13 cellular contexts compared by ENCODE assay signal in genomic region chr21:43194303-43195130, GRCh38. TPM values are rescaled to one million over a fixed set of nuclear protein-coding genes. Genes with fewer than 3 reads are reported as not detected.
DNase-seq lines count a peak whose midpoint lies in the region; ATAC-seq and TF ChIP-seq lines count a peak whose summit lies in the region.
"Had no signal": no experiment of that assay in that cellular context is flagged by ENCODE, and none has a peak within 500 bp of the region (broad histone marks: within the 10 kb centered on the region; RNA-seq: fewer than 3 reads in every experiment).

No MANE protein-coding gene starts in this region.

- H4K20me1 ChIP-seq in mammary epithelial cell (ENCODE audit: insufficient read depth, low read length): no peaks in the 10 kb centered on the region

- H3K4me3 ChIP-seq in mammary epithelial cell (replicated peaks in 1 of 3; ENCODE audit: insufficient read depth in 1 of 3, low read depth in 2 of 3, low read length in 3 of 3) (no peak overlapping the region), mesodermal cell (ENCODE audit: extremely low read depth, insufficient read depth, low read length, poor library complexity, severe bottlenecking) (no peak overlapping the region), tibial nerve (no peak overlapping the region)

- TF ChIP-seq EP300 in tibial nerve (IDR thresholded peaks at IDR 0.05): no peak

- peaks cover 3% of the 10 kb centered on the region for H3K79me2 ChIP-seq in mammary epithelial cell (ENCODE audit: insufficient read depth, low read length)

- BruUV-seq in mammary epithelial cell (replicated peaks; lab: Mats Ljungman, UMichigan): no TSS peak

- H3K4me1 ChIP-seq in mammary epithelial cell (ENCODE audit: insufficient read depth, low read length) (peaks cover 57% of the 10 kb centered on the region), mesodermal cell (ENCODE audit: control insufficient read depth, insufficient read depth, low read length, poor library complexity, severe bottlenecking) (peaks cover 26% of the 10 kb centered on the region), tibial nerve (peaks cover 0 to 44% (median 10%) of the 10 kb centered on the region in 4 donors)

- DNase-seq in activated T-cell treated with anti-CD3 and anti-CD28 coated beads, Interleukin-2, amount 50 U/mL, for 48 hours: peak; percentile 9 to 11
- DNase-seq in activated T-cell treated with anti-CD3 and anti-CD28 coated beads, Interleukin-2, amount 50 U/mL, for 1 hour: no peak
- no peak for DNase-seq in mammary epithelial cell
- DNase-seq in tibial nerve (ENCODE audit: low spot score in 2 of 2): peak; percentile 4 to 9
- DNase-seq: NCI-H82; stimulated activated CD4-positive, alpha-beta T cell treated with anti-CD3 and anti-CD28 coated beads, Interleukin-4, amount 100 ng/mL, for 24 hours; T-helper 2 cell had no signal

- CTCF ChIA-PET in mammary epithelial cell (lab: Charles Lee; ENCODE audit: low non-redundant PET): no interaction called here

- ATAC-seq in HG03439 (IDR thresholded peaks at IDR 0.05; ENCODE audit: unreplicated experiment) (no peak), HG03521 (IDR thresholded peaks at IDR 0.05; ENCODE audit: unreplicated experiment) (no peak), GM21717 (IDR thresholded peaks at IDR 0.05; ENCODE audit: unreplicated experiment) (no peak)

- peak overlapping the region; percentile 61 for H3K4me2 ChIP-seq in mammary epithelial cell (ENCODE audit: insufficient read depth, low read depth, low read length)

- no peaks in the 10 kb centered on the region for H3K9me3 ChIP-seq in mammary epithelial cell (replicated peaks; ENCODE audit: insufficient read depth, low read length)
- peaks cover 8% of the 10 kb centered on the region for H3K9me3 ChIP-seq in mesodermal cell (ENCODE audit: control insufficient read depth, low read length)
- H3K9me3 ChIP-seq in tibial nerve: peaks cover 0 to 16% (median 2%) of the 10 kb centered on the region in 4 donors

- intact Hi-C loops in mammary epithelial cell (cut with micrococcal nuclease): no loop called here

- H3K36me3 ChIP-seq in mammary epithelial cell (ENCODE audit: insufficient read depth, low read length): no peaks in the 10 kb centered on the region
- no peaks in the 10 kb centered on the region for H3K36me3 ChIP-seq in mesodermal cell (ENCODE audit: control insufficient read depth, insufficient read depth, low read length)
- no peaks in the 10 kb centered on the region for H3K36me3 ChIP-seq in tibial nerve

- TF ChIP-seq POLR2A in tibial nerve (IDR thresholded peaks at IDR 0.05): no peak

- in situ Hi-C loops in mammary epithelial cell (cut with MboI; ENCODE audit: low sequenced_read_pairs in 2 of 2): no loop called here

- H3K27me3 ChIP-seq in mammary epithelial cell (ENCODE audit: insufficient read depth, low read length) (no peaks in the 10 kb centered on the region), tibial nerve (no peaks in the 10 kb centered on the region)

- dilution Hi-C loops in mammary epithelial cell (cut with HindIII; ENCODE audit: low sequenced_read_pairs): no loop called here

- TF ChIP-seq CTCF in mammary epithelial cell (conservative IDR thresholded peaks at IDR 0.05 in 1 of 2, IDR thresholded peaks at IDR 0.05 in 1 of 2; ENCODE audit: extremely low read depth in 1 of 2, insufficient read depth in 1 of 2, low read depth in 1 of 2, low read length in 2 of 2) (no peak), tibial nerve (IDR thresholded peaks at IDR 0.05) (no peak)

- H3K9ac ChIP-seq in mammary epithelial cell (ENCODE audit: insufficient read depth, low read length): peak overlapping the region; percentile 55

- WGBS in mammary epithelial cell (ENCODE audit: low coverage, missing lambda C conversion rate): 50% methylated on average over 9 of the region's 23 CpGs
- WGBS in mesodermal cell (ENCODE audit: insufficient coverage in 2 of 2), 2 experiments: 92% methylated on average over 12 to 19 of the region's 23 CpGs
- 65 to 76% methylated on average over 21 to 23 of the region's 23 CpGs for WGBS in tibial nerve, 2 donors

- peak overlapping the region; percentile 96 for H3K27ac ChIP-seq in mammary epithelial cell (ENCODE audit: insufficient read depth, low read depth, low read length)
- peak overlapping the region; percentile 36 for H3K27ac ChIP-seq in mesodermal cell (ENCODE audit: low read depth, low read length, severe bottlenecking)
- H3K27ac ChIP-seq in tibial nerve: peak overlapping the region in 1 of 4 donors; percentile 68

- H2AFZ ChIP-seq in mammary epithelial cell (ENCODE audit: low read depth, low read length): peak overlapping the region; percentile 64

RNA-seq across cellular contexts. Expression of gene CRYAA, which starts 25.7 kb away (rescaled TPM):
- total RNA-seq in mammary epithelial cell (not detected), tibial nerve (not detected)
- not detected for polyA plus RNA-seq in mammary epithelial cell
- polyA minus RNA-seq in mammary epithelial cell: not detected
- not detected for polyA plus RNA-seq in mesodermal cell (2013, experiment 1 of 2)
- not detected for polyA plus RNA-seq in mesodermal cell (2013, experiment 2 of 2)
- total RNA-seq: epithelial cell of proximal tubule, HT1080 had no signal

Comparison
In these comparisons a context has a peak if more than half of its experiments do, and no peak if none do; other contexts are left out.
1. DNase-seq: peak in activated T-cell treated with anti-CD3 and anti-CD28 coated beads, Interleukin-2, amount 50 U/mL, for 48 hours (2 of 2) and tibial nerve (2 of 2); none in activated T-cell treated with anti-CD3 and anti-CD28 coated beads, Interleukin-2, amount 50 U/mL, for 1 hour (single experiment) and mammary epithelial cell (single experiment).